ENCODE assay signal across 23 cellular contexts in the genomic region with DNA sequence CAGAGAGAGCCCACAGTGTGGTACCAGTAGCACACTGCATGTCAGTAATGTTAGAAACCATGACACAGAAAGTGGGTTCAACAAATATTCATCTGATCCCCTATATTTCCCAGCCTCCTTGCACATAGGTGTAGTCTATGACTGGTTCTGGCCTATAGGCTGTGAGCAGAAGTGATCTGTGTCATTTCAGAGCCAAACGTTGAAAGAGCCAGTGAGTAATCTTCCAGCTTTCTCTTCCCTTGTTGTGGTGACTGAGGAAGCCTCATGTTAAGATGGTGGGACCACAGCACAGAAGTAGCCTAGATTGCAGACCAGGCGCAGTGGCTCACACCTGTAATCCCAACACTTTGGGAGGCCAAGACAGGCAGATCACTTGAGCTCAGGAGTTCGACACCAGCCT.
DNase-seq lines count a peak whose midpoint lies in the region; ATAC-seq, FAIRE-seq and TF ChIP-seq lines count a peak whose summit lies in the region.
"Had no signal": no experiment of that assay in that cellular context is flagged by ENCODE, and none has a peak within 500 bp of the region (broad histone marks: within the 10 kb centered on the region; RNA-seq: fewer than 3 reads in every experiment).

No MANE protein-coding gene starts in this region.

- H3K27ac Mint-ChIP-seq in nephron progenitor cell, result peak overlapping the region; percentile 24
- H3K27ac Mint-ChIP-seq: B cell had no signal

- no peaks in the 10 kb centered on the region for H3K9me3 Mint-ChIP-seq in nephron progenitor cell

- H3K4me1 ChIP-seq in DND-41 (ENCODE audit: insufficient read depth, low read length) (peaks cover 27% of the 10 kb centered on the region), Loucy (ENCODE audit: insufficient read depth, low read length, poor library complexity, severe bottlenecking) (peaks cover 24% of the 10 kb centered on the region)

- DNase-seq in activated CD4-positive, alpha-beta T cell treated with anti-CD3 and anti-CD28 coated beads for 48 hours, result peak; percentile 24
- DNase-seq in activated CD4-positive, alpha-beta T cell treated with anti-CD3 and anti-CD28 coated beads for 1 hour, result no peak
- peak; percentile 9 for DNase-seq in DND-41
- DNase-seq in nephron progenitor cell, result no peak
- DNase-seq in H54 (ENCODE audit: insufficient read length, low spot score), result no peak
- DNase-seq in effector CD4-positive, alpha-beta T cell, result no peak
- DNase-seq: COR-L47, DMS 273 treated with DMSO at 0.1 percent for 48 hours, GF-D8, H7, Karpas-422, MM.1S, NCI-H1105 treated with DMSO at 0.1 percent for 48 hours, NCI-H1694, NCI-H2081 treated with DMSO at 0.1 percent for 48 hours, NCI-H446 treated with DMSO at 0.1 percent for 48 hours, NCI-H774, Right ventricle myocardium superior had no signal

- TF ChIP-seq CTCF in DND-41 (IDR thresholded peaks at IDR 0.05; ENCODE audit: borderline replicate concordance, extremely low read depth, low read length, poor library complexity, severe bottlenecking), result no peak
- no peak for TF ChIP-seq CTCF in Loucy (conservative IDR thresholded peaks at IDR 0.05; ENCODE audit: low read length)
- no peak for TF ChIP-seq CTCF in nephron progenitor cell (IDR thresholded peaks at IDR 0.05)

- no peak for FAIRE-seq in H54 (lab: Jason Lieb, UNC)
- FAIRE-seq: RCC 7860 had no signal

- peaks cover 38% of the 10 kb centered on the region for H3K36me3 Mint-ChIP-seq in nephron progenitor cell (ENCODE audit: low read depth)

- TF ChIP-seq POLR2A in H54 (IDR thresholded peaks at IDR 0.05; ENCODE audit: low read depth, low read length), result no peak

- H3K9me2 ChIP-seq in Loucy (replicated peaks; ENCODE audit: low read depth, low read length), result no peaks in the 10 kb centered on the region

- H3K4me3 ChIP-seq in DND-41 (ENCODE audit: low read depth in 1 of 2, low read length in 2 of 2), result no peak overlapping the region
- no peak overlapping the region for H3K4me3 ChIP-seq in Loucy (ENCODE audit: low read length, poor library complexity, severe bottlenecking)

- no peak overlapping the region for H3K9ac ChIP-seq in DND-41 (ENCODE audit: low read depth, low read length)
- no peak overlapping the region for H3K9ac ChIP-seq in Loucy (ENCODE audit: low read depth, low read length, poor library complexity, severe bottlenecking)

- H3K27ac ChIP-seq in DND-41 (ENCODE audit: low read length), result no peak overlapping the region
- H3K27ac ChIP-seq: HL-60 had no signal

- H2AFZ ChIP-seq in DND-41 (ENCODE audit: low read depth, low read length) (no peak overlapping the region), Loucy (ENCODE audit: low read length) (no peak overlapping the region)

- no peaks in the 10 kb centered on the region for H3F3A ChIP-seq in Loucy (ENCODE audit: low read depth)

- ATAC-seq in DND-41 (ENCODE audit: insufficient read depth, low read depth), result no peak
- no peak for ATAC-seq in GM18519 (IDR thresholded peaks at IDR 0.05; ENCODE audit: low FRiP score, unreplicated experiment)

- H3K27me3 ChIP-seq in DND-41 (ENCODE audit: insufficient read depth, low read length, poor library complexity), result no peaks in the 10 kb centered on the region
- no peaks in the 10 kb centered on the region for H3K27me3 ChIP-seq in Loucy (ENCODE audit: insufficient read depth, low read length, poor library complexity, severe bottlenecking)

- H3K9me3 ChIP-seq in DND-41 (ENCODE audit: insufficient read depth, low read length, severe bottlenecking) (no peaks in the 10 kb centered on the region), Loucy (ENCODE audit: insufficient read depth, low read depth, low read length) (no peaks in the 10 kb centered on the region)

- H3K79me2 ChIP-seq in DND-41 (ENCODE audit: insufficient read depth, low read length) (peaks cover 24% of the 10 kb centered on the region), Loucy (ENCODE audit: insufficient read depth, low read length) (peaks cover 28% of the 10 kb centered on the region)

- no peak overlapping the region for H3K4me3 Mint-ChIP-seq in nephron progenitor cell
- H3K4me3 Mint-ChIP-seq: B cell had no signal

- H3K36me3 ChIP-seq in DND-41 (ENCODE audit: insufficient read depth, low read length) (peaks cover 42% of the 10 kb centered on the region), Loucy (ENCODE audit: insufficient read depth, low read length) (peaks cover 28% of the 10 kb centered on the region; the same call in 1 of the 2 replicates)

- H3K4me1 Mint-ChIP-seq in nephron progenitor cell, result peaks cover 29% of the 10 kb centered on the region

- H3K27me3 Mint-ChIP-seq in nephron progenitor cell (ENCODE audit: low read depth, poor library complexity), result no peaks in the 10 kb centered on the region

- no peak overlapping the region; the same call in 1 of the 2 replicates for H3K4me2 ChIP-seq in DND-41 (ENCODE audit: insufficient read depth, low read length)
- H3K4me2 ChIP-seq in Loucy (ENCODE audit: low read depth, low read length, poor library complexity, severe bottlenecking), result peak overlapping the region; percentile 94

- H4K20me1 ChIP-seq in DND-41 (ENCODE audit: insufficient read depth, low read length) (no peaks in the 10 kb centered on the region), Loucy (ENCODE audit: insufficient read depth, low read length, poor library complexity, severe bottlenecking) (no peaks in the 10 kb centered on the region)

Comparison
In these comparisons a context has a peak if more than half of its experiments do, and no peak if none do; other contexts are left out.
1. DNase-seq: peak in activated CD4-positive, alpha-beta T cell treated with anti-CD3 and anti-CD28 coated beads for 48 hours (single experiment) and DND-41 (single experiment); none in activated CD4-positive, alpha-beta T cell treated with anti-CD3 and anti-CD28 coated beads for 1 hour (single experiment), nephron progenitor cell (single experiment), H54 (single experiment) and effector CD4-positive, alpha-beta T cell (single experiment).